1 cellular context compared by ENCODE assay signal in the genomic region with DNA sequence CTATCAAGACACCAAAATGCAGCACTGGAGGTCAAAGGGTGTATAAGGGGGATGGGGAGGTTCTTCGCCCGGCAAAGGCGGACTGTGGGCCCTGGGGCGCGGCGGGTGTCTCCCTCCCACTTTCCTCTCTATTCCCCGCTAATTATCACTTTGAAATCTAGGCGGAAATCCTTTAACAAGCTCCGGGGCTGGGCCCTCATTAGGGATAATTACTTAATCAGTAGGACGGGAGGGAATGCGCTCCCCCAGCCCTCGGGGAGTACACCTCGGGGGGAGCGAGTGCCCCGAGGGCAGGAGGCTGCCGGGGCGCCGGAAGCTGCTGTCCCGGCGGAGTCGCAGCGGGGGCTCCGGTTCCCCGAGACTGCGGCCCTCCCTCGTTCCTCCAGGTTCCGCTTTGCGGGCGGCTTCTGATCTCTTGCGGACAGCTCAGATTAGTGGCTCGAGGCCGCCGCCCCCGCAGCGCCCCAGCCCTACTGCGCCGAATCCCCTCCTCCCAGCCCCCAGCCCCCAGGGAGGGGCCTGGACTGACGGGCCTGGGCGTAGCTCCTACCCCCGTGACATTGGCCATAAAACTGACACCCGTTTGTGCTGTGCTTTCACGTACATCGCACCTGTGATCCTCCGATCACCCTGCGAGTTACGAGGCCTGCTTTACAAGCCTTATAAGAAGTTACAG.
A peak's percentile ranks its signal among the peaks of the same experiment; 100 is the strongest.
TF ChIP-seq lines count a peak whose summit lies in the region.

No MANE protein-coding gene starts in this region.

TF ChIP-seq in GM12878, 131 proteins besides CTCF, POLR2A, EP300 and RAD21 (continued from another document and continues in another):
- TF ChIP-seq, protein P1, sequence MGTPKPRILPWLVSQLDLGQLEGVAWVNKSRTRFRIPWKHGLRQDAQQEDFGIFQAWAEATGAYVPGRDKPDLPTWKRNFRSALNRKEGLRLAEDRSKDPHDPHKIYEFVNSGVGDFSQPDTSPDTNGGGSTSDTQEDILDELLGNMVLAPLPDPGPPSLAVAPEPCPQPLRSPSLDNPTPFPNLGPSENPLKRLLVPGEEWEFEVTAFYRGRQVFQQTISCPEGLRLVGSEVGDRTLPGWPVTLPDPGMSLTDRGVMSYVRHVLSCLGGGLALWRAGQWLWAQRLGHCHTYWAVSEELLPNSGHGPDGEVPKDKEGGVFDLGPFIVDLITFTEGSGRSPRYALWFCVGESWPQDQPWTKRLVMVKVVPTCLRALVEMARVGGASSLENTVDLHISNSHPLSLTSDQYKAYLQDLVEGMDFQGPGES (IDR thresholded peaks at IDR 0.05) = no peak
- TF ChIP-seq STAT1 (conservative IDR thresholded peaks at IDR 0.05) = no peak
- TF ChIP-seq, protein P2, sequence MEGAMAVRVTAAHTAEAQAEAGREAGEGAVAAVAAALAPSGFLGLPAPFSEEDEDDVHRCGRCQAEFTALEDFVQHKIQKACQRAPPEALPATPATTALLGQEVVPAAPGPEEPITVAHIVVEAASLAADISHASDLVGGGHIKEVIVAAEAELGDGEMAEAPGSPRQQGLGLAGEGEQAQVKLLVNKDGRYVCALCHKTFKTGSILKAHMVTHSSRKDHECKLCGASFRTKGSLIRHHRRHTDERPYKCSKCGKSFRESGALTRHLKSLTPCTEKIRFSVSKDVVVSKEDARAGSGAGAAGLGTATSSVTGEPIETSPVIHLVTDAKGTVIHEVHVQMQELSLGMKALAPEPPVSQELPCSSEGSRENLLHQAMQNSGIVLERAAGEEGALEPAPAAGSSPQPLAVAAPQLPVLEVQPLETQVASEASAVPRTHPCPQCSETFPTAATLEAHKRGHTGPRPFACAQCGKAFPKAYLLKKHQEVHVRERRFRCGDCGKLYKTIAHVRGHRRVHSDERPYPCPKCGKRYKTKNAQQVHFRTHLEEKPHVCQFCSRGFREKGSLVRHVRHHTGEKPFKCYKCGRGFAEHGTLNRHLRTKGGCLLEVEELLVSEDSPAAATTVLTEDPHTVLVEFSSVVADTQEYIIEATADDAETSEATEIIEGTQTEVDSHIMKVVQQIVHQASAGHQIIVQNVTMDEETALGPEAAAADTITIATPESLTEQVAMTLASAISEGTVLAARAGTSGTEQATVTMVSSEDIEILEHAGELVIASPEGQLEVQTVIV (IDR thresholded peaks at IDR 0.05; ENCODE audit: borderline replicate concordance, partially characterized antibody) = no peak
- TF ChIP-seq, protein P3, sequence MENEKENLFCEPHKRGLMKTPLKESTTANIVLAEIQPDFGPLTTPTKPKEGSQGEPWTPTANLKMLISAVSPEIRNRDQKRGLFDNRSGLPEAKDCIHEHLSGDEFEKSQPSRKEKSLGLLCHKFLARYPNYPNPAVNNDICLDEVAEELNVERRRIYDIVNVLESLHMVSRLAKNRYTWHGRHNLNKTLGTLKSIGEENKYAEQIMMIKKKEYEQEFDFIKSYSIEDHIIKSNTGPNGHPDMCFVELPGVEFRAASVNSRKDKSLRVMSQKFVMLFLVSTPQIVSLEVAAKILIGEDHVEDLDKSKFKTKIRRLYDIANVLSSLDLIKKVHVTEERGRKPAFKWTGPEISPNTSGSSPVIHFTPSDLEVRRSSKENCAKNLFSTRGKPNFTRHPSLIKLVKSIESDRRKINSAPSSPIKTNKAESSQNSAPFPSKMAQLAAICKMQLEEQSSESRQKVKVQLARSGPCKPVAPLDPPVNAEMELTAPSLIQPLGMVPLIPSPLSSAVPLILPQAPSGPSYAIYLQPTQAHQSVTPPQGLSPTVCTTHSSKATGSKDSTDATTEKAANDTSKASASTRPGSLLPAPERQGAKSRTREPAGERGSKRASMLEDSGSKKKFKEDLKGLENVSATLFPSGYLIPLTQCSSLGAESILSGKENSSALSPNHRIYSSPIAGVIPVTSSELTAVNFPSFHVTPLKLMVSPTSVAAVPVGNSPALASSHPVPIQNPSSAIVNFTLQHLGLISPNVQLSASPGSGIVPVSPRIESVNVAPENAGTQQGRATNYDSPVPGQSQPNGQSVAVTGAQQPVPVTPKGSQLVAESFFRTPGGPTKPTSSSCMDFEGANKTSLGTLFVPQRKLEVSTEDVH (IDR thresholded peaks at IDR 0.05; ENCODE audit: low read depth, partially characterized antibody) = no peak
- TF ChIP-seq CHD4 (IDR thresholded peaks at IDR 0.05) = no peak
- peak; percentile 36; the same call in 1 of the 2 replicates for TF ChIP-seq PML (IDR thresholded peaks at IDR 0.05; ENCODE audit: low read length)
- peak; percentile 81 for TF ChIP-seq RUNX3 (IDR thresholded peaks at IDR 0.05; ENCODE audit: low read length)
- no peak for TF ChIP-seq HDGF (IDR thresholded peaks at IDR 0.05)
- TF ChIP-seq, protein P4, sequence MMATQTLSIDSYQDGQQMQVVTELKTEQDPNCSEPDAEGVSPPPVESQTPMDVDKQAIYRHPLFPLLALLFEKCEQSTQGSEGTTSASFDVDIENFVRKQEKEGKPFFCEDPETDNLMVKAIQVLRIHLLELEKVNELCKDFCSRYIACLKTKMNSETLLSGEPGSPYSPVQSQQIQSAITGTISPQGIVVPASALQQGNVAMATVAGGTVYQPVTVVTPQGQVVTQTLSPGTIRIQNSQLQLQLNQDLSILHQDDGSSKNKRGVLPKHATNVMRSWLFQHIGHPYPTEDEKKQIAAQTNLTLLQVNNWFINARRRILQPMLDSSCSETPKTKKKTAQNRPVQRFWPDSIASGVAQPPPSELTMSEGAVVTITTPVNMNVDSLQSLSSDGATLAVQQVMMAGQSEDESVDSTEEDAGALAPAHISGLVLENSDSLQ (IDR thresholded peaks at IDR 0.05) = peak; percentile 67
- no peak for TF ChIP-seq RFX5 (IDR thresholded peaks at IDR 0.05; ENCODE audit: low read depth, low read length)
- peak; percentile 65 for TF ChIP-seq GATAD2B (conservative IDR thresholded peaks at IDR 0.05; ENCODE audit: low read depth)
- no peak for TF ChIP-seq ZSCAN29 (IDR thresholded peaks at IDR 0.05)
- TF ChIP-seq SREBF1 (IDR thresholded peaks at IDR 0.05; ENCODE audit: low read length) = no peak; the same call in 1 of the 2 replicates
- TF ChIP-seq HDAC2 (IDR thresholded peaks at IDR 0.05) = no peak
- peak in 1 of 2 experiments; percentile 95; a peak in 2 of 3 replicates for TF ChIP-seq EGR1 (IDR thresholded peaks at IDR 0.05; ENCODE audit: borderline replicate concordance in 1 of 2, low read depth in 2 of 2, low read length in 2 of 2)
- TF ChIP-seq, protein P5, sequence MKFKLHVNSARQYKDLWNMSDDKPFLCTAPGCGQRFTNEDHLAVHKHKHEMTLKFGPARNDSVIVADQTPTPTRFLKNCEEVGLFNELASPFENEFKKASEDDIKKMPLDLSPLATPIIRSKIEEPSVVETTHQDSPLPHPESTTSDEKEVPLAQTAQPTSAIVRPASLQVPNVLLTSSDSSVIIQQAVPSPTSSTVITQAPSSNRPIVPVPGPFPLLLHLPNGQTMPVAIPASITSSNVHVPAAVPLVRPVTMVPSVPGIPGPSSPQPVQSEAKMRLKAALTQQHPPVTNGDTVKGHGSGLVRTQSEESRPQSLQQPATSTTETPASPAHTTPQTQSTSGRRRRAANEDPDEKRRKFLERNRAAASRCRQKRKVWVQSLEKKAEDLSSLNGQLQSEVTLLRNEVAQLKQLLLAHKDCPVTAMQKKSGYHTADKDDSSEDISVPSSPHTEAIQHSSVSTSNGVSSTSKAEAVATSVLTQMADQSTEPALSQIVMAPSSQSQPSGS (IDR thresholded peaks at IDR 0.05; ENCODE audit: low read length) = no peak
- no peak for TF ChIP-seq FOXK2 (IDR thresholded peaks at IDR 0.05)
- TF ChIP-seq ZNF24 (IDR thresholded peaks at IDR 0.05) = no peak
- TF ChIP-seq ZNF384 (IDR thresholded peaks at IDR 0.05; ENCODE audit: borderline replicate concordance, low read depth, low read length) = no peak
- TF ChIP-seq CREM (IDR thresholded peaks at IDR 0.05; ENCODE audit: low read depth) = peak; percentile 46; the same call in 1 of the 2 replicates
- peak; percentile 82 for TF ChIP-seq CBFB (IDR thresholded peaks at IDR 0.05; ENCODE audit: low read depth)
- 0 out of 2 replicates have a peak, but pooled peaks have one; percentile 27 for TF ChIP-seq SMAD5 (IDR thresholded peaks at IDR 0.05; ENCODE audit: low read depth)
- TF ChIP-seq NR2C1 (IDR thresholded peaks at IDR 0.05) = peak; percentile 34
- TF ChIP-seq SIN3A (IDR thresholded peaks at IDR 0.05; ENCODE audit: low read depth, low read length) = no peak
- TF ChIP-seq, protein P6, sequence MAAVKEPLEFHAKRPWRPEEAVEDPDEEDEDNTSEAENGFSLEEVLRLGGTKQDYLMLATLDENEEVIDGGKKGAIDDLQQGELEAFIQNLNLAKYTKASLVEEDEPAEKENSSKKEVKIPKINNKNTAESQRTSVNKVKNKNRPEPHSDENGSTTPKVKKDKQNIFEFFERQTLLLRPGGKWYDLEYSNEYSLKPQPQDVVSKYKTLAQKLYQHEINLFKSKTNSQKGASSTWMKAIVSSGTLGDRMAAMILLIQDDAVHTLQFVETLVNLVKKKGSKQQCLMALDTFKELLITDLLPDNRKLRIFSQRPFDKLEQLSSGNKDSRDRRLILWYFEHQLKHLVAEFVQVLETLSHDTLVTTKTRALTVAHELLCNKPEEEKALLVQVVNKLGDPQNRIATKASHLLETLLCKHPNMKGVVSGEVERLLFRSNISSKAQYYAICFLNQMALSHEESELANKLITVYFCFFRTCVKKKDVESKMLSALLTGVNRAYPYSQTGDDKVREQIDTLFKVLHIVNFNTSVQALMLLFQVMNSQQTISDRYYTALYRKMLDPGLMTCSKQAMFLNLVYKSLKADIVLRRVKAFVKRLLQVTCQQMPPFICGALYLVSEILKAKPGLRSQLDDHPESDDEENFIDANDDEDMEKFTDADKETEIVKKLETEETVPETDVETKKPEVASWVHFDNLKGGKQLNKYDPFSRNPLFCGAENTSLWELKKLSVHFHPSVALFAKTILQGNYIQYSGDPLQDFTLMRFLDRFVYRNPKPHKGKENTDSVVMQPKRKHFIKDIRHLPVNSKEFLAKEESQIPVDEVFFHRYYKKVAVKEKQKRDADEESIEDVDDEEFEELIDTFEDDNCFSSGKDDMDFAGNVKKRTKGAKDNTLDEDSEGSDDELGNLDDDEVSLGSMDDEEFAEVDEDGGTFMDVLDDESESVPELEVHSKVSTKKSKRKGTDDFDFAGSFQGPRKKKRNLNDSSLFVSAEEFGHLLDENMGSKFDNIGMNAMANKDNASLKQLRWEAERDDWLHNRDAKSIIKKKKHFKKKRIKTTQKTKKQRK (IDR thresholded peaks at IDR 0.05; ENCODE audit: low read depth, low read length) = no peak
- TF ChIP-seq JUNB (IDR thresholded peaks at IDR 0.05) = no peak
- peak; percentile 8; the same call in 1 of the 2 replicates for TF ChIP-seq PAX5 (IDR thresholded peaks at IDR 0.05; ENCODE audit: borderline replicate concordance, low read depth, low read length)
- TF ChIP-seq FOXM1 (IDR thresholded peaks at IDR 0.05; ENCODE audit: low read depth, low read length) = no peak
- TF ChIP-seq, protein P7, sequence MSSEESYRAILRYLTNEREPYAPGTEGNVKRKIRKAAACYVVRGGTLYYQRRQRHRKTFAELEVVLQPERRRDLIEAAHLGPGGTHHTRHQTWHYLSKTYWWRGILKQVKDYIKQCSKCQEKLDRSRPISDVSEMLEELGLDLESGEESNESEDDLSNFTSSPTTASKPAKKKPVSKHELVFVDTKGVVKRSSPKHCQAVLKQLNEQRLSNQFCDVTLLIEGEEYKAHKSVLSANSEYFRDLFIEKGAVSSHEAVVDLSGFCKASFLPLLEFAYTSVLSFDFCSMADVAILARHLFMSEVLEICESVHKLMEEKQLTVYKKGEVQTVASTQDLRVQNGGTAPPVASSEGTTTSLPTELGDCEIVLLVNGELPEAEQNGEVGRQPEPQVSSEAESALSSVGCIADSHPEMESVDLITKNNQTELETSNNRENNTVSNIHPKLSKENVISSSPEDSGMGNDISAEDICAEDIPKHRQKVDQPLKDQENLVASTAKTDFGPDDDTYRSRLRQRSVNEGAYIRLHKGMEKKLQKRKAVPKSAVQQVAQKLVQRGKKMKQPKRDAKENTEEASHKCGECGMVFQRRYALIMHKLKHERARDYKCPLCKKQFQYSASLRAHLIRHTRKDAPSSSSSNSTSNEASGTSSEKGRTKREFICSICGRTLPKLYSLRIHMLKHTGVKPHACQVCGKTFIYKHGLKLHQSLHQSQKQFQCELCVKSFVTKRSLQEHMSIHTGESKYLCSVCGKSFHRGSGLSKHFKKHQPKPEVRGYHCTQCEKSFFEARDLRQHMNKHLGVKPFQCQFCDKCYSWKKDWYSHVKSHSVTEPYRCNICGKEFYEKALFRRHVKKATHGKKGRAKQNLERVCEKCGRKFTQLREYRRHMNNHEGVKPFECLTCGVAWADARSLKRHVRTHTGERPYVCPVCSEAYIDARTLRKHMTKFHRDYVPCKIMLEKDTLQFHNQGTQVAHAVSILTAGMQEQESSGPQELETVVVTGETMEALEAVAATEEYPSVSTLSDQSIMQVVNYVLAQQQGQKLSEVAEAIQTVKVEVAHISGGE (CRISPR knock-in tag; IDR thresholded peaks at IDR 0.05) = peak; percentile 85
- TF ChIP-seq, protein P8, sequence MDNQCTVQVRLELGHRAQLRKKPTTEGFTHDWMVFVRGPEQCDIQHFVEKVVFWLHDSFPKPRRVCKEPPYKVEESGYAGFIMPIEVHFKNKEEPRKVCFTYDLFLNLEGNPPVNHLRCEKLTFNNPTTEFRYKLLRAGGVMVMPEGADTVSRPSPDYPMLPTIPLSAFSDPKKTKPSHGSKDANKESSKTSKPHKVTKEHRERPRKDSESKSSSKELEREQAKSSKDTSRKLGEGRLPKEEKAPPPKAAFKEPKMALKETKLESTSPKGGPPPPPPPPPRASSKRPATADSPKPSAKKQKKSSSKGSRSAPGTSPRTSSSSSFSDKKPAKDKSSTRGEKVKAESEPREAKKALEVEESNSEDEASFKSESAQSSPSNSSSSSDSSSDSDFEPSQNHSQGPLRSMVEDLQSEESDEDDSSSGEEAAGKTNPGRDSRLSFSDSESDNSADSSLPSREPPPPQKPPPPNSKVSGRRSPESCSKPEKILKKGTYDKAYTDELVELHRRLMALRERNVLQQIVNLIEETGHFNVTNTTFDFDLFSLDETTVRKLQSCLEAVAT (IDR thresholded peaks at IDR 0.05) = 0 out of 2 replicates have a peak, but pooled peaks have one; percentile 45
- TF ChIP-seq, protein P9, sequence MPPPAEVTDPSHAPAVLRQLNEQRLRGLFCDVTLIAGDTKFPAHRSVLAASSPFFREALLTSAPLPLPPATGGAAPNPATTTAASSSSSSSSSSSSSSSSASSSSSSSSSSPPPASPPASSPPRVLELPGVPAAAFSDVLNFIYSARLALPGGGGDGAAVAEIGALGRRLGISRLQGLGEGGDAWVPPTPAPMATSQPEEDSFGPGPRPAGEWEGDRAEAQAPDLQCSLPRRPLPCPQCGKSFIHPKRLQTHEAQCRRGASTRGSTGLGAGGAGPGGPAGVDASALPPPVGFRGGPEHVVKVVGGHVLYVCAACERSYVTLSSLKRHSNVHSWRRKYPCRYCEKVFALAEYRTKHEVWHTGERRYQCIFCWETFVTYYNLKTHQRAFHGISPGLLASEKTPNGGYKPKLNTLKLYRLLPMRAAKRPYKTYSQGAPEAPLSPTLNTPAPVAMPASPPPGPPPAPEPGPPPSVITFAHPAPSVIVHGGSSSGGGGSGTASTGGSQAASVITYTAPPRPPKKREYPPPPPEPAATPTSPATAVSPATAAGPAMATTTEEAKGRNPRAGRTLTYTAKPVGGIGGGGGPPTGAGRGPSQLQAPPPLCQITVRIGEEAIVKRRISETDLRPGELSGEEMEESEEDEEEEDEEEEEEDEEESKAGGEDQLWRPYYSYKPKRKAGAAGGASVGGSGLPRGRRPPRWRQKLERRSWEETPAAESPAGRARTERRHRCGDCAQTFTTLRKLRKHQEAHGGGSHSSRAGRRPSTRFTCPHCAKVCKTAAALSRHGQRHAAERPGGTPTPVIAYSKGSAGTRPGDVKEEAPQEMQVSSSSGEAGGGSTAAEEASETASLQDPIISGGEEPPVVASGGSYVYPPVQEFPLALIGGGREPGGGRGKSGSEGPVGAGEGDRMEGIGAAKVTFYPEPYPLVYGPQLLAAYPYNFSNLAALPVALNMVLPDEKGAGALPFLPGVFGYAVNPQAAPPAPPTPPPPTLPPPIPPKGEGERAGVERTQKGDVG (CRISPR knock-in tag; IDR thresholded peaks at IDR 0.05) = no peak
- TF ChIP-seq MEF2B (IDR thresholded peaks at IDR 0.05; ENCODE audit: partially characterized antibody, poor library complexity, severe bottlenecking) = peak; percentile 49
- TF ChIP-seq, protein P10, sequence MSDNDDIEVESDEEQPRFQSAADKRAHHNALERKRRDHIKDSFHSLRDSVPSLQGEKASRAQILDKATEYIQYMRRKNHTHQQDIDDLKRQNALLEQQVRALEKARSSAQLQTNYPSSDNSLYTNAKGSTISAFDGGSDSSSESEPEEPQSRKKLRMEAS (IDR thresholded peaks at IDR 0.05; ENCODE audit: low read depth, low read length) = no peak
